ENCODE assay signal across 8 cellular contexts in the genomic region with DNA sequence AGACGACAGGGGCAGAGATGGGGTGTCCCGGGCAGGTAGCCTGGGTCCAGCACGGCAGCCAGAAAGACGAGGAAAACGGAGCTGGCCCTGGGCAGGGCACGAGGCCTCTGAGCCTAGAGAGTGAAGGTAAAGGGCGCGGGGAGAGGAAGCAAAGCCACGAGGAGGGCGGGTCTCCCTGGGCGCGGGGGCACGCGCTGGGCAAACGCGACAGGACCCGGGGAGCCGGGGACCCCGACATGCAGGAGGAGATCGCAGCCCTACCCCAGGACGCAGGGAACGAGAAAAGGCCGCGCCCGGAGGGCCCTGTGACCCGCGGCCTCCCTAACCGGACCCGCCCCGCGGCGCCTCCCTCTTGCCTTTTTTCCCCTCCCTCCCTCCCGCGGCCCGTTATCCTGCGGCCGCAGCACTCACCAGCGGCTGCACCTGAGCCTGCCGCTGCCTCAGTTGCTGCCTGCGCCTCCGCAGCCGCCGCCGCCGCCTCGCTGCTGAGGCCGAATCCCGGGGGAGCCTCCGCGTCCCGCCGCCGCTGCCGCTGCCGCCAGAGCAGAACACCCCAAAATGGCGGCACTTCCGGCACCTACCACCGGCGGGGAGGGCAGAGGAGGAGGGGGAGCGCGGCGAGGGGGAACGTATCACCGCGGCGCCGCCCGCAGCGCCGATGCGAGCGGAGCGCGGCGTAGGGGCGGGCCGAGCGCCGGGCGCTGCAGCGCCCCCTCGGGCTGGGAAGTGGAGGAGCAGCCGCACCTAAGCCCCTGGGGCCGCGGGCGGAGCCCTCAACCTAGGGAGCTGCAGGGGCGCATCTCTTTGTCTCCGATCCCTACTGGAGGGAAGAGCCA. TPM values are rescaled to one million over a fixed set of nuclear protein-coding genes. Genes with fewer than 3 reads are reported as not detected.
DNase-seq lines count a peak whose midpoint lies in the region; ATAC-seq and TF ChIP-seq lines count a peak whose summit lies in the region.

TSS of gene CELF1 (minus strand) at position 552 of the 836 bp plus-strand sequence. CDS start 53,609 bp downstream, outside the sequence.

- WGBS in trophoblast cell (ENCODE audit: extremely low coverage, insufficient coverage, insufficient read length): no CpG with 5 or more reads among the region's 88 CpGs
- 0 to 1% methylated on average over 55 to 86 of the region's 88 CpGs for WGBS in tibial nerve, 2 donors

- H2BK5ac ChIP-seq in trophoblast cell (ENCODE audit: low read depth, low read length, poor library complexity): peak within 1 kb of the TSS; percentile 60

- peak in 1 of 2 donors; percentile 84 for TF ChIP-seq EP300 in tibial nerve (IDR thresholded peaks at IDR 0.05)

- peak within 1 kb of the TSS; percentile 97 for H4K12ac ChIP-seq in trophoblast cell (ENCODE audit: low read depth, low read length)

- H3K18ac ChIP-seq in trophoblast cell (ENCODE audit: low read length): peak within 1 kb of the TSS; percentile 97

- peak; percentile 67 to 68 for TF ChIP-seq POLR2A in tibial nerve (IDR thresholded peaks at IDR 0.05)

- H3K4ac ChIP-seq in trophoblast cell (ENCODE audit: low read depth, low read length): peak within 1 kb of the TSS; percentile 100

- peak within 1 kb of the TSS; percentile 96 for H3K4me3 ChIP-seq in GM12875 (ENCODE audit: low read depth, low read length)
- peak within 1 kb of the TSS; percentile 98 for H3K4me3 ChIP-seq in trophoblast cell (ENCODE audit: low read depth, low read length)
- peak within 1 kb of the TSS; percentile 92 to 99 (median 96) for H3K4me3 ChIP-seq in tibial nerve

- peak within 1 kb of the TSS; percentile 97 for H4K8ac ChIP-seq in trophoblast cell (ENCODE audit: low read depth, low read length)

- H3K9me3 ChIP-seq in trophoblast cell (ENCODE audit: insufficient read depth, low read depth, low read length): no peaks in the 10 kb centered on the region
- H3K9me3 ChIP-seq in tibial nerve: no peaks in the 10 kb centered on the region

- TF ChIP-seq CTCF in GM12875 (IDR thresholded peaks at IDR 0.05; ENCODE audit: borderline replicate concordance, insufficient read depth, low read depth, low read length): peak; percentile 95
- peak; percentile 95 to 98 (median 98) for TF ChIP-seq CTCF in tibial nerve (IDR thresholded peaks at IDR 0.05)

- no peaks in the 10 kb centered on the region for H3K27me3 ChIP-seq in trophoblast cell (ENCODE audit: insufficient read depth, low read length)
- H3K27me3 ChIP-seq in tibial nerve: no peaks in the 10 kb centered on the region

- H2AFZ ChIP-seq in trophoblast cell (ENCODE audit: insufficient read depth, low read length, poor library complexity): peak within 1 kb of the TSS; percentile 96

- peak within 1 kb of the TSS; percentile 82 for H3K4me2 ChIP-seq in trophoblast cell (ENCODE audit: low read length)

- peak within 1 kb of the TSS; percentile 98 for H4K91ac ChIP-seq in trophoblast cell (ENCODE audit: low read depth, low read length)

- ATAC-seq in HG02763 (IDR thresholded peaks at IDR 0.05; ENCODE audit: unreplicated experiment) (peak; percentile 89), Right ventricle myocardium superior (ENCODE audit: poor library complexity) (peak; percentile 99)

- peaks cover 22% of the 10 kb centered on the region for H3K79me2 ChIP-seq in trophoblast cell (ENCODE audit: control insufficient read depth, insufficient read depth, low read length, poor library complexity)

- H2BK12ac ChIP-seq in trophoblast cell (ENCODE audit: low read length): no peak within 1 kb of the TSS

- intact Hi-C loops in Right ventricle myocardium superior (cut with DNase I): no loop called here

- peak within 1 kb of the TSS; percentile 89 for H2BK120ac ChIP-seq in trophoblast cell (ENCODE audit: insufficient read depth, low read length, poor library complexity)

- DNase-seq in NCI-H1417 (lab: John Stamatoyannopoulos, UW): peak; percentile 94 to 96 (median 95)
- peak; percentile 68 to 83 for DNase-seq in SW 1271 (lab: John Stamatoyannopoulos, UW)
- DNase-seq in activated naive CD8-positive, alpha-beta T cell treated with anti-CD3 and anti-CD28 coated beads, Interleukin-2, amount 50 U/mL, for 16 hours (ENCODE audit: low read depth, low spot score): peak; percentile 87
- DNase-seq in Right ventricle myocardium superior: peak; percentile 95
- peak; percentile 90 to 95 for DNase-seq in trophoblast cell
- DNase-seq in tibial nerve (ENCODE audit: low spot score in 2 of 2): peak; percentile 80 to 82

- H2AK5ac ChIP-seq in trophoblast cell (ENCODE audit: low read length): peak within 1 kb of the TSS; percentile 81

- H3K9ac ChIP-seq in trophoblast cell (ENCODE audit: low read length): peak within 1 kb of the TSS; percentile 96

- H3K14ac ChIP-seq in trophoblast cell (ENCODE audit: low read length): peak within 1 kb of the TSS; percentile 67

- peaks cover 0 to 1% of the 10 kb centered on the region in 2 experiments for H3K36me3 ChIP-seq in trophoblast cell (ENCODE audit: control insufficient read depth in 1 of 2, insufficient read depth in 2 of 2, low read length in 2 of 2)
- peaks cover 0 to 4% (median 0%) of the 10 kb centered on the region in 3 donors for H3K36me3 ChIP-seq in tibial nerve

- peaks cover 11% of the 10 kb centered on the region for H3K79me1 ChIP-seq in trophoblast cell (ENCODE audit: low read length)

- H3K27ac ChIP-seq in trophoblast cell (ENCODE audit: low read depth, low read length) (peak within 1 kb of the TSS; percentile 88), tibial nerve (peak within 1 kb of the TSS; percentile 90 to 97 (median 92))

- H3K23ac ChIP-seq in trophoblast cell (ENCODE audit: low read length): no peak within 1 kb of the TSS

- H3K4me1 ChIP-seq in trophoblast cell (ENCODE audit: control insufficient read depth in 1 of 2, insufficient read depth in 2 of 2, low read length in 2 of 2) (peaks cover 2 to 4% of the 10 kb centered on the region in 2 experiments), tibial nerve (peaks cover 0 to 50% (median 16%) of the 10 kb centered on the region in 4 donors)

RNA-seq across cellular contexts. Expression of gene CELF1, which starts in this region (rescaled TPM):
- total RNA-seq in Right ventricle myocardium superior (97.4 TPM), tibial nerve (100 to 1,000 TPM in 3 of 4 donors, 10 to 100 TPM in 1; 70.3 to 144 (median 127) TPM)
- polyA plus RNA-seq in trophoblast cell (2013): 61.5 and 66.2 TPM in 2 replicates

Comparison
In these comparisons a context has a peak if more than half of its experiments do, and no peak if none do; other contexts are left out.
1. Peak in every context shown above with its lines: DNase-seq, ATAC-seq, H3K4me3 ChIP-seq and H3K27ac ChIP-seq.